1 cellular context compared by ENCODE assay signal in the genomic region with DNA sequence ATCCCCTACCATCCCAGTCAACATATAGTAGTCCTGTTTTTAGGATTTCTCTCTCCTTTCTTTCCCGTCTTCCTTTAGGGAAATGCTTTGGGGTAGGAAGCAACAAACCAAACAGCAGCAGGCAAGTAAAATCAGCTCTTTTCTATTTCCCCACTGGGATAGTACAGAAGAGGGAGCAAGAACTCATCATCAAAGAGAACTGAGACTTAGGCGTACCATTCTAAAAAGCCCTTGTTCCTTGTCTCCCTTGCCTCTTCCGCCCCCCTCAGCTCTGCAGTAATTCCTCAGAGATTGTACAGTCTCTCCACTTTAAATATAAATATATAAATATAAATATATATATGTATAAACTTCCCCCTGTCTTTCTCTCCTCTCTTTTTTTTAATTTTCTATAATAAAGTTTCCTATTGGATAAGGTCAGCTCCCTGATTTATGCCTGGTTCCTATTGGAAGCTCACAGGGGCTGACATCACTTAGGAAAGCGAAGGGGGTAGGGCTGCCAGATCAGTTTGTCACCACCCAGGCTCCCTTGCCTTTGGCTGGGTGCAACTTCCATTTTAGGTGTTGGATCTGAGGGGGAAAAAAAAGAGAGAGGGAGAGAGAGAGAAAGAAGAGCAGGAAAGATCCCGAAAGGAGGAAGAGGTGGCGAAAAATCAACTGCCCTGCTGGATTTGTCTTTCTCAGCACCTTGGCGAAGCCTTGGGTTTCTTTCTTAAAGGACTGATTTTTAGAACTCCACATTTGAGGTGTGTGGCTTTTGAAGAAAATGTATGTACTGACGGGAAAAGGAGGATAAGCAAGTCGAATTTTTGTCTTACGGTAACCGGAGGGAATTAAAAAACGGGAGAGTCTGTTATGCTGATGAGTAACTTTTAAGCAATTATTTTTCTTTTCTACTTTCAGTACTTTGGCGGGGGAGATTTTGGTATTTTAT.
TF ChIP-seq lines count a peak whose summit lies in the region.

A gene with protein sequence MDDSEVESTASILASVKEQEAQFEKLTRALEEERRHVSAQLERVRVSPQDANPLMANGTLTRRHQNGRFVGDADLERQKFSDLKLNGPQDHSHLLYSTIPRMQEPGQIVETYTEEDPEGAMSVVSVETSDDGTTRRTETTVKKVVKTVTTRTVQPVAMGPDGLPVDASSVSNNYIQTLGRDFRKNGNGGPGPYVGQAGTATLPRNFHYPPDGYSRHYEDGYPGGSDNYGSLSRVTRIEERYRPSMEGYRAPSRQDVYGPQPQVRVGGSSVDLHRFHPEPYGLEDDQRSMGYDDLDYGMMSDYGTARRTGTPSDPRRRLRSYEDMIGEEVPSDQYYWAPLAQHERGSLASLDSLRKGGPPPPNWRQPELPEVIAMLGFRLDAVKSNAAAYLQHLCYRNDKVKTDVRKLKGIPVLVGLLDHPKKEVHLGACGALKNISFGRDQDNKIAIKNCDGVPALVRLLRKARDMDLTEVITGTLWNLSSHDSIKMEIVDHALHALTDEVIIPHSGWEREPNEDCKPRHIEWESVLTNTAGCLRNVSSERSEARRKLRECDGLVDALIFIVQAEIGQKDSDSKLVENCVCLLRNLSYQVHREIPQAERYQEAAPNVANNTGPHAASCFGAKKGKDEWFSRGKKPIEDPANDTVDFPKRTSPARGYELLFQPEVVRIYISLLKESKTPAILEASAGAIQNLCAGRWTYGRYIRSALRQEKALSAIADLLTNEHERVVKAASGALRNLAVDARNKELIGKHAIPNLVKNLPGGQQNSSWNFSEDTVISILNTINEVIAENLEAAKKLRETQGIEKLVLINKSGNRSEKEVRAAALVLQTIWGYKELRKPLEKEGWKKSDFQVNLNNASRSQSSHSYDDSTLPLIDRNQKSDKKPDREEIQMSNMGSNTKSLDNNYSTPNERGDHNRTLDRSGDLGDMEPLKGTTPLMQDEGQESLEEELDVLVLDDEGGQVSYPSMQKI (plus strand): TSS at position 502 of the 934 bp plus-strand sequence. CDS start 29,677 bp downstream, outside the sequence.

TF ChIP-seq in K562, 482 proteins besides CTCF, POLR2A, EP300 and RAD21 (continued from another document and continues in another):
- no peak for TF ChIP-seq HIVEP1 (CRISPR knock-in tag; IDR thresholded peaks at IDR 0.05)
- no peak for TF ChIP-seq GTF2F1 (IDR thresholded peaks at IDR 0.05; ENCODE audit: low read depth, low read length)
- no peak for TF ChIP-seq ZNF696 (CRISPR knock-in tag; conservative IDR thresholded peaks at IDR 0.05)
- peak; percentile 94 for TF ChIP-seq POLR2H (tag; IDR thresholded peaks at IDR 0.05; ENCODE audit: low read depth)
- TF ChIP-seq CHD1 (IDR thresholded peaks at IDR 0.05; ENCODE audit: low read length) = no peak
- TF ChIP-seq ZFP36 (IDR thresholded peaks at IDR 0.05; ENCODE audit: low read depth, low read length, partially characterized antibody) = no peak
- no peak for TF ChIP-seq PATZ1 (CRISPR knock-in tag; IDR thresholded peaks at IDR 0.05; ENCODE audit: borderline replicate concordance)
- TF ChIP-seq UBTF (IDR thresholded peaks at IDR 0.05; ENCODE audit: borderline replicate concordance in 1 of 2, low read depth in 2 of 2, low read length in 2 of 2) = peak; percentile 23 to 78; a peak in 2 of 4 replicates
- peak; percentile 70 for TF ChIP-seq TAF7 (tag; IDR thresholded peaks at IDR 0.05)
- TF ChIP-seq, protein P1, sequence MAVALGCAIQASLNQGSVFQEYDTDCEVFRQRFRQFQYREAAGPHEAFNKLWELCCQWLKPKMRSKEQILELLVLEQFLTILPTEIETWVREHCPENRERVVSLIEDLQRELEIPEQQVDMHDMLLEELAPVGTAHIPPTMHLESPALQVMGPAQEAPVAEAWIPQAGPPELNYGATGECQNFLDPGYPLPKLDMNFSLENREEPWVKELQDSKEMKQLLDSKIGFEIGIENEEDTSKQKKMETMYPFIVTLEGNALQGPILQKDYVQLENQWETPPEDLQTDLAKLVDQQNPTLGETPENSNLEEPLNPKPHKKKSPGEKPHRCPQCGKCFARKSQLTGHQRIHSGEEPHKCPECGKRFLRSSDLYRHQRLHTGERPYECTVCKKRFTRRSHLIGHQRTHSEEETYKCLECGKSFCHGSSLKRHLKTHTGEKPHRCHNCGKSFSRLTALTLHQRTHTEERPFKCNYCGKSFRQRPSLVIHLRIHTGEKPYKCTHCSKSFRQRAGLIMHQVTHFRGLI (CRISPR knock-in tag; IDR thresholded peaks at IDR 0.05) = no peak
- TF ChIP-seq RBM14 (IDR thresholded peaks at IDR 0.05; ENCODE audit: borderline replicate concordance, insufficient read depth, low read depth, low read length) = no peak
- no peak for TF ChIP-seq RNF2 (IDR thresholded peaks at IDR 0.05)
- peak; percentile 91 for TF ChIP-seq POLR2B (IDR thresholded peaks at IDR 0.05; ENCODE audit: low read depth, partially characterized antibody)
- TF ChIP-seq CBX1 (IDR thresholded peaks at IDR 0.05; ENCODE audit: low read depth) = no peak
- TF ChIP-seq ZSCAN29 (IDR thresholded peaks at IDR 0.05) = 0 out of 2 replicates have a peak, but pooled peaks have one; percentile 49
- peak; percentile 91 for TF ChIP-seq NBN (IDR thresholded peaks at IDR 0.05; ENCODE audit: low read depth)
- peak; percentile 58; the same call in 1 of the 2 replicates for TF ChIP-seq SMAD3 (CRISPR knock-in tag; conservative IDR thresholded peaks at IDR 0.05)
- TF ChIP-seq NFIX (CRISPR knock-in tag; IDR thresholded peaks at IDR 0.05; ENCODE audit: low read depth) = no peak
- peak; percentile 70 for TF ChIP-seq BRD9 (IDR thresholded peaks at IDR 0.05; ENCODE audit: low read depth, partially characterized antibody)
- no peak for TF ChIP-seq ATF1 (CRISPR knock-in tag; IDR thresholded peaks at IDR 0.05)
- peak; percentile 73 for TF ChIP-seq ATF1 (tag; IDR thresholded peaks at IDR 0.05)
- peak; percentile 88 for TF ChIP-seq ZC3H11A (IDR thresholded peaks at IDR 0.05; ENCODE audit: low read depth, low read length)
- TF ChIP-seq, protein P2, sequence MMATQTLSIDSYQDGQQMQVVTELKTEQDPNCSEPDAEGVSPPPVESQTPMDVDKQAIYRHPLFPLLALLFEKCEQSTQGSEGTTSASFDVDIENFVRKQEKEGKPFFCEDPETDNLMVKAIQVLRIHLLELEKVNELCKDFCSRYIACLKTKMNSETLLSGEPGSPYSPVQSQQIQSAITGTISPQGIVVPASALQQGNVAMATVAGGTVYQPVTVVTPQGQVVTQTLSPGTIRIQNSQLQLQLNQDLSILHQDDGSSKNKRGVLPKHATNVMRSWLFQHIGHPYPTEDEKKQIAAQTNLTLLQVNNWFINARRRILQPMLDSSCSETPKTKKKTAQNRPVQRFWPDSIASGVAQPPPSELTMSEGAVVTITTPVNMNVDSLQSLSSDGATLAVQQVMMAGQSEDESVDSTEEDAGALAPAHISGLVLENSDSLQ (IDR thresholded peaks at IDR 0.05) = peak; percentile 81
- TF ChIP-seq NFIC (IDR thresholded peaks at IDR 0.05) = peak; percentile 65
- TF ChIP-seq NKRF (IDR thresholded peaks at IDR 0.05; ENCODE audit: borderline replicate concordance) = peak; percentile 80; the same call in 1 of the 2 replicates
- 0 out of 2 replicates have a peak, but pooled peaks have one; percentile 9 for TF ChIP-seq TCF3 (CRISPR knock-in tag; IDR thresholded peaks at IDR 0.05)
- TF ChIP-seq ZC3H8 (IDR thresholded peaks at IDR 0.05) = no peak
- no peak for TF ChIP-seq HNRNPH1 (optimal IDR thresholded peaks at IDR 0.05; ENCODE audit: low read depth, low read length)
- no peak for TF ChIP-seq ZNF780A (CRISPR knock-in tag; IDR thresholded peaks at IDR 0.05)
- no peak for TF ChIP-seq E2F1 (CRISPR knock-in tag; IDR thresholded peaks at IDR 0.05)
- no peak for TF ChIP-seq NCOA6 (IDR thresholded peaks at IDR 0.05)
- TF ChIP-seq CBFA2T3 (IDR thresholded peaks at IDR 0.05) = no peak
- no peak for TF ChIP-seq ZNF77 (CRISPR knock-in tag; IDR thresholded peaks at IDR 0.05)
- TF ChIP-seq EZH2 (IDR thresholded peaks at IDR 0.05; ENCODE audit: borderline replicate concordance, low read depth, low read length) = no peak
- peak; percentile 67; the same call in 1 of the 2 replicates for TF ChIP-seq MTA1 (IDR thresholded peaks at IDR 0.05; ENCODE audit: borderline replicate concordance)
- peak; percentile 99 for TF ChIP-seq ZNF384 (IDR thresholded peaks at IDR 0.05; ENCODE audit: low read depth, low read length)
- TF ChIP-seq CBFA2T2 (conservative IDR thresholded peaks at IDR 0.05) = no peak
- TF ChIP-seq SLC30A9 (CRISPR knock-in tag; IDR thresholded peaks at IDR 0.05) = no peak
- TF ChIP-seq TARDBP (IDR thresholded peaks at IDR 0.05) = no peak
- TF ChIP-seq, protein P3, sequence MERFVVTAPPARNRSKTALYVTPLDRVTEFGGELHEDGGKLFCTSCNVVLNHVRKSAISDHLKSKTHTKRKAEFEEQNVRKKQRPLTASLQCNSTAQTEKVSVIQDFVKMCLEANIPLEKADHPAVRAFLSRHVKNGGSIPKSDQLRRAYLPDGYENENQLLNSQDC (CRISPR knock-in tag; IDR thresholded peaks at IDR 0.05) = 0 out of 2 replicates have a peak, but pooled peaks have one; percentile 69
- TF ChIP-seq ZNF507 (tag; conservative IDR thresholded peaks at IDR 0.05) = no peak
- TF ChIP-seq MAFF (IDR thresholded peaks at IDR 0.05; ENCODE audit: low read length) = peak; percentile 3; the same call in 1 of the 2 replicates
- peak; percentile 24 to 36; a peak in 1 of 4 replicates for TF ChIP-seq SIN3A (IDR thresholded peaks at IDR 0.05; ENCODE audit: borderline replicate concordance in 2 of 2, control insufficient read depth in 1 of 2, low read depth in 2 of 2, low read length in 2 of 2)
- peak; percentile 34; the same call in 1 of the 2 replicates for TF ChIP-seq OTX1 (CRISPR knock-in tag; IDR thresholded peaks at IDR 0.05)
- TF ChIP-seq ZNF263 (CRISPR knock-in tag; IDR thresholded peaks at IDR 0.05; ENCODE audit: borderline replicate concordance) = no peak
- TF ChIP-seq, protein P4, sequence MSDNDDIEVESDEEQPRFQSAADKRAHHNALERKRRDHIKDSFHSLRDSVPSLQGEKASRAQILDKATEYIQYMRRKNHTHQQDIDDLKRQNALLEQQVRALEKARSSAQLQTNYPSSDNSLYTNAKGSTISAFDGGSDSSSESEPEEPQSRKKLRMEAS (CRISPR knock-in tag; IDR thresholded peaks at IDR 0.05) = no peak
- TF ChIP-seq TRIM28 (IDR thresholded peaks at IDR 0.05) = peak; percentile 67; the same call in 1 of the 2 replicates
- TF ChIP-seq NR3C1 (CRISPR knock-in tag; IDR thresholded peaks at IDR 0.05) = no peak
- TF ChIP-seq ATF7 (IDR thresholded peaks at IDR 0.05) = peak; percentile 96
- peak; percentile 81; the same call in 1 of the 2 replicates for TF ChIP-seq ZNF212 (CRISPR knock-in tag; IDR thresholded peaks at IDR 0.05)
- TF ChIP-seq U2AF2 (optimal IDR thresholded peaks at IDR 0.05; ENCODE audit: low read depth, low read length) = no peak
- TF ChIP-seq ARID2 (IDR thresholded peaks at IDR 0.05) = peak; percentile 8; the same call in 1 of the 2 replicates
- TF ChIP-seq TCF7 (IDR thresholded peaks at IDR 0.05; ENCODE audit: borderline replicate concordance) = no peak
- no peak for TF ChIP-seq BRCA1 (IDR thresholded peaks at IDR 0.05)
- no peak for TF ChIP-seq BRCA1 (CRISPR knock-in tag; IDR thresholded peaks at IDR 0.05)
- no peak for TF ChIP-seq SIN3B (IDR thresholded peaks at IDR 0.05; ENCODE audit: low read depth)
- peak; percentile 59 for TF ChIP-seq SMARCA4 (IDR thresholded peaks at IDR 0.05)
